26 cellular contexts compared by ENCODE assay signal in the genomic region with DNA sequence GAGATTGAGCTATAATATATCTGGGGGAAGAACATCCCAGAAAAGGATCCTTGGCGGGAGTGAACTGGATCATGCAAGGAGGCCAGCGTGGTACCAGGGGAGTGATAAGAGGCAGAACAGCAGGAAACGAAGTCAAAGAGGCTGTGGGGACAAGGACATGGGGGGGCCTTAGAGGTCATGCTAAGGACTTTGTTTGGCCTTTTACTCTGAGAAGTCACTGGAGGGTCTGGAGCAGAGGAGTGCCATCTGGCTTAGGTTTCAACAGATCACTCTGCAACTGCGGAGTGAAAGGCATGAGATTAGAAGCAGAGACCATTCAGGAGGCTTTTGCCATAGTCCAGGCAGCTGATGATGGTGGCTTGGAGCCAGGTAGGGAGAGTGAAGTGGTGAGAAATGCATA. TPM values are rescaled to one million over a fixed set of nuclear protein-coding genes. Genes with fewer than 3 reads are reported as not detected.
"Had no signal": no experiment of that assay in that cellular context is flagged by ENCODE, and none has a peak within 500 bp of the region (broad histone marks: within the 10 kb centered on the region; RNA-seq: fewer than 3 reads in every experiment).

No MANE protein-coding gene starts in this region.

- ATAC-seq: K562, Panc1, PC-3, T-cell had no signal

- DNase-seq: Kasumi-1; MM.1S; NCI-H1105 treated with DMSO at 0.1 percent for 48 hours; NCI-H1417 treated with DMSO at 0.1 percent for 48 hours; NCI-H146; NCI-H1694 treated with DMSO at 0.1 percent for 48 hours; NCI-H1930; NCI-H2081; NCI-H2107; NCI-H226; NCI-H510A treated with DMSO at 0.1 percent for 48 hours; NCI-H69; NCI-H774; NK-92 treated with Interleukin-12 subunit alpha and Interleukin-12 subunit beta, amount 100 ng/mL, for 24 hours; PC-3; SHP77; SK-N-SH; SW 1271; T-cell had no signal

- H3K27ac ChIP-seq: HL-60, KMS-11, RWPE1 had no signal

- H3K4me3 ChIP-seq: K562 had no signal

- H3K9me3 ChIP-seq: SK-N-SH had no signal

RNA-seq across cellular contexts. Expression of a gene that starts 24.3 kb away (rescaled TPM):
- total RNA-seq: OCI-LY7, T-cell had no signal
- polyA plus RNA-seq: IgD-negative memory B cell had no signal
